Comparison of ENCODE assay signal across 20 cellular contexts in the genomic region with DNA sequence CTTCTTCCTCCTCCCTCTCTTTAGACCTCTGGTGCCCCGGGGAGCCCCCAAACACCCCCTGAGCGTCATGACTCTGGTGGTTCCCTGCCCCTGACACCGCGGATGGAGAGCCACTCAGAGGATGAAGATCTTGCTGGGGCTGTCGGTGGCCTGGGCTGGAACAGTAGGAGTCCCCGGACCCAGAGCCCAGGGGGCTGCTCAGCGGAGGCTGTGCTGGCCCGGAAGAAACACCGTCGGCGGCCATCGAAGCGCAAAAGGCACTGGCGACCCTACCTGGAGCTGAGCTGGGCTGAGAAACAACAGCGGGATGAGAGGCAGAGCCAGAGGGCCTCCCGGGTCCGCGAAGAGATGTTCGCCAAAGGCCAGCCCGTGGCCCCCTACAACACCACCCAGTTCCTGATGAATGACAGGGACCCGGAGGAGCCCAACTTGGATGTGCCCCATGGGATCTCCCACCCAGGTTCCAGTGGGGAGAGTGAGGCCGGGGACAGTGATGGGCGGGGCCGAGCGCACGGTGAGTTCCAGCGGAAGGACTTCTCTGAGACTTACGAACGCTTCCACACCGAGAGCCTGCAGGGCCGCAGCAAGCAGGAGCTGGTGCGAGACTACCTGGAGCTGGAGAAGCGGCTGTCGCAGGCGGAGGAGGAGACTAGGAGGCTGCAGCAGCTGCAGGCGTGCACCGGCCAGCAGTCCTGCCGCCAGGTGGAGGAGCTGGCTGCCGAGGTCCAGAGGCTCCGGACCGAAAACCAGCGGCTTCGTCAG. TPM values are rescaled to one million over a fixed set of nuclear protein-coding genes. Genes with fewer than 3 reads are reported as not detected.
DNase-seq lines count a peak whose midpoint lies in the region; ATAC-seq, FAIRE-seq and TF ChIP-seq lines count a peak whose summit lies in the region.
"Had no signal": no experiment of that assay in that cellular context is flagged by ENCODE, and none has a peak within 500 bp of the region (broad histone marks: within the 10 kb centered on the region; RNA-seq: fewer than 3 reads in every experiment).

No MANE protein-coding gene starts in this region.

- ATAC-seq in HepG2 (no peak), right lobe of liver (no peak), HG03108 (IDR thresholded peaks at IDR 0.05; ENCODE audit: unreplicated experiment) (no peak)
- ATAC-seq: activated T-cell treated with anti-CD3 and anti-CD28 coated beads, Interleukin-2, amount 50 U/mL, for 4 hours; body of pancreas; heart right ventricle had no signal

- no peaks in the 10 kb centered on the region for H3K36me3 Mint-ChIP-seq in immature natural killer cell
- H3K36me3 Mint-ChIP-seq: activated CD4-positive, alpha-beta memory T cell treated with anti-CD3 and anti-CD28 coated beads for 36 hours; naive B cell had no signal

- H3K27me3 ChIP-seq in HepG2 (ENCODE audit: control insufficient read depth in 1 of 2, insufficient read depth in 2 of 2, low read length in 2 of 2) (no peaks in the 10 kb centered on the region), right lobe of liver (no peaks in the 10 kb centered on the region)
- H3K27me3 ChIP-seq: body of pancreas, heart right ventricle had no signal

- H3K4me3 Mint-ChIP-seq in immature natural killer cell, result no peak overlapping the region
- H3K4me3 Mint-ChIP-seq: activated CD4-positive, alpha-beta memory T cell treated with anti-CD3 and anti-CD28 coated beads for 36 hours; activated naive CD8-positive, alpha-beta T cell; activated T-cell treated with anti-CD3 and anti-CD28 coated beads, Interleukin-2, amount 50 U/mL, for 4 hours; IgD-negative memory B cell; type B pancreatic cell had no signal

- H3K9me3 ChIP-seq in HepG2 (ENCODE audit: low read length), result no peaks in the 10 kb centered on the region
- no peaks in the 10 kb centered on the region for H3K9me3 ChIP-seq in right lobe of liver
- H3K9me3 ChIP-seq: body of pancreas, heart right ventricle had no signal

- POLR2A ChIA-PET in HepG2 (lab: Yijun Ruan, JAX), result interaction anchor here (0.7 to 24.3 kb wide), 3 partner anchors 14 to 32 kb away, joined by 3 to 2487 read pairs (median 7); a partner anchor contains a TSS

- H3K4me3 ChIP-seq in HepG2 (replicated peaks in 1 of 3; ENCODE audit: insufficient read depth in 1 of 3, low read depth in 2 of 3, low read length in 3 of 3), result no peak overlapping the region
- no peak overlapping the region for H3K4me3 ChIP-seq in right lobe of liver
- H3K4me3 ChIP-seq: body of pancreas, heart right ventricle had no signal

- CTCF ChIA-PET in HepG2 (lab: Yijun Ruan, JAX; ENCODE audit: low intra/inter-chr PET ratio, low total read pairs), result no interaction called here

- H3K4me2 ChIP-seq in HepG2 (ENCODE audit: low read depth, low read length), result no peak overlapping the region

- 97% methylated on average over 43 of the region's 43 CpGs for WGBS in HepG2 (ENCODE audit: low lambda C conversion rate)
- WGBS in right lobe of liver (ENCODE audit: insufficient coverage, low coverage, low lambda C conversion rate, missing lambda C conversion rate), result 92% methylated on average over 14 of the region's 43 CpGs

- H3K27ac Mint-ChIP-seq in immature natural killer cell, result peak overlapping the region in 5 of 6 donors; percentile 21 to 97 (median 77)
- H3K27ac Mint-ChIP-seq: activated CD4-positive, alpha-beta memory T cell treated with anti-CD3 and anti-CD28 coated beads for 36 hours; activated naive CD8-positive, alpha-beta T cell; type B pancreatic cell had no signal

- no peak overlapping the region for H2AFZ ChIP-seq in HepG2 (ENCODE audit: low read length)

- no peaks in the 10 kb centered on the region for H4K20me1 ChIP-seq in HepG2 (ENCODE audit: insufficient read depth, low read length)

- in situ Hi-C loops in HepG2 (cut with HindIII; ENCODE audit: extremely low pct_ligation_motif_present, low pct_unique_long_range_greater_than_20kb), result no loop called here

- peak overlapping the region; percentile 10 for H3K27ac ChIP-seq in HepG2 (ENCODE audit: extremely low read length, insufficient read depth, low read length)
- no peak overlapping the region for H3K27ac ChIP-seq in right lobe of liver
- H3K27ac ChIP-seq: C4-2B had no signal

- H3K79me2 ChIP-seq in HepG2 (ENCODE audit: insufficient read depth, low read length), result peaks cover 4% of the 10 kb centered on the region

- intact Hi-C loops in HepG2 (cut with micrococcal nuclease; ENCODE audit: unreplicated experiment), result no loop called here
- intact Hi-C loops in right lobe of liver (cut with DNase I), result no loop called here

- no peak for FAIRE-seq in HepG2 (lab: Jason Lieb, UNC)
- FAIRE-seq: A204.1, keratinocyte had no signal

- H3K9ac ChIP-seq in HepG2 (ENCODE audit: insufficient read depth, low read depth, low read length), result no peak overlapping the region

- TF ChIP-seq EP300 in HepG2 (IDR thresholded peaks at IDR 0.05; ENCODE audit: low read depth in 2 of 2, low read length in 2 of 2) (no peak), HepG2 (CRISPR knock-in tag; IDR thresholded peaks at IDR 0.05; ENCODE audit: borderline replicate concordance) (no peak)

- DNase-seq in HepG2 (ENCODE audit: low spot score), result no peak
- DNase-seq in right lobe of liver, result no peak
- no peak for DNase-seq in immature natural killer cell
- no peak for DNase-seq in HCEC 1CT
- no peak for DNase-seq in NCI-H1436 (lab: John Stamatoyannopoulos, UW)
- DNase-seq: activated CD4-positive, alpha-beta memory T cell treated with anti-CD3 and anti-CD28 coated beads for 36 hours; activated T-cell treated with anti-CD3 and anti-CD28 coated beads, Interleukin-2, amount 50 U/mL, for 4 hours; body of pancreas; heart right ventricle; naive B cell; NCI-H1694 treated with DMSO at 0.1 percent for 48 hours; stimulated activated CD4-positive, alpha-beta T cell treated with anti-CD3 and anti-CD28 coated beads, Interleukin-12 subunit alpha, Interleukin-12 subunit beta, amount 100 ng/mL, for 4 hours; SW 1271 had no signal

- peaks cover 58% of the 10 kb centered on the region for H3K4me1 ChIP-seq in HepG2 (ENCODE audit: insufficient read depth, low read length)
- H3K4me1 ChIP-seq in right lobe of liver, result peaks cover 0 to 35% (median 9%) of the 10 kb centered on the region in 4 donors

- no TSS peak for BruUV-seq in HepG2 (replicated peaks; lab: Mats Ljungman, UMichigan)

- H3K27me3 Mint-ChIP-seq in immature natural killer cell (ENCODE audit: low read depth in 3 of 3), result peaks cover 3 to 8% (median 6%) of the 10 kb centered on the region in 3 donors
- H3K27me3 Mint-ChIP-seq: activated CD4-positive, alpha-beta memory T cell treated with anti-CD3 and anti-CD28 coated beads for 36 hours; activated naive CD8-positive, alpha-beta T cell; IgD-negative memory B cell; naive B cell; type B pancreatic cell had no signal

- no peak for TF ChIP-seq CTCF in HepG2 (CRISPR knock-in tag; IDR thresholded peaks at IDR 0.05)
- TF ChIP-seq CTCF in right lobe of liver (IDR thresholded peaks at IDR 0.05), result no peak

- peaks cover 28 to 39% of the 10 kb centered on the region in 2 donors for H3K4me1 Mint-ChIP-seq in immature natural killer cell

- no peaks in the 10 kb centered on the region for H3K9me3 Mint-ChIP-seq in immature natural killer cell
- H3K9me3 Mint-ChIP-seq: activated CD4-positive, alpha-beta memory T cell treated with anti-CD3 and anti-CD28 coated beads for 36 hours; activated T-cell treated with anti-CD3 and anti-CD28 coated beads, Interleukin-2, amount 50 U/mL, for 4 hours; IgD-negative memory B cell; naive B cell; type B pancreatic cell had no signal

- TF ChIP-seq POLR2A in HepG2 (IDR thresholded peaks at IDR 0.05; ENCODE audit: insufficient read depth in 1 of 2, low read depth in 2 of 2, low read length in 2 of 2), result no peak
- no peak for TF ChIP-seq POLR2A in right lobe of liver (IDR thresholded peaks at IDR 0.05)

- H3K36me3 ChIP-seq in HepG2 (replicated peaks in 1 of 2; ENCODE audit: control insufficient read depth in 1 of 2, insufficient read depth in 2 of 2, low read length in 2 of 2) (peaks cover 15 to 29% of the 10 kb centered on the region in 2 experiments), right lobe of liver (peaks cover 0 to 3% (median 0%) of the 10 kb centered on the region in 4 donors)

- TF ChIP-seq RAD21 in HepG2 (CRISPR knock-in tag; IDR thresholded peaks at IDR 0.05), result no peak

RNA-seq across cellular contexts. Expression of a gene that starts 7.5 kb away (rescaled TPM):
- total RNA-seq in HepG2 (2016; rRNA removed; fragmentation: Illumina TruSeq; extraction: Trizol) (27.1 and 30.8 TPM in 2 replicates), right lobe of liver (10 to 100 TPM in 1 of 6 experiments, 1 to 10 TPM in 5; 2.6 to 13.5 (median 5.4) TPM)
- total RNA-seq in HepG2 (2016; cell fraction: cytosol; rRNA removed; fragmentation: Illumina TruSeq; extraction: Trizol; ENCODE audit: low read depth), result 22.3 and 23.3 TPM in 2 replicates
- total RNA-seq in HepG2 (2016; cell fraction: insoluble cytoplasmic fraction; rRNA removed; fragmentation: Illumina TruSeq; extraction: Trizol), result 26.7 and 27.9 TPM in 2 replicates
- total RNA-seq in HepG2 (2016; cell fraction: membrane; rRNA removed; fragmentation: Illumina TruSeq; extraction: Trizol), result 25.8 and 28.7 TPM in 2 replicates
- 13.7 and 16.4 TPM in 2 replicates for total RNA-seq in HepG2 (2016; cell fraction: nucleus; rRNA removed; fragmentation: Illumina TruSeq; extraction: Trizol)
- polyA plus RNA-seq in HepG2 (2011; rRNA removed) (31.8 and 32.4 TPM in 2 replicates), immature natural killer cell (1 to 10 TPM; 1.9 to 7.4 (median 5.6) TPM)
- 32.2 and 44.9 TPM in 2 replicates for polyA plus RNA-seq in HepG2 (2011; cell fraction: cytosol; rRNA removed)
- polyA plus RNA-seq in HepG2 (2011; cell fraction: nucleus; rRNA removed), result 22.5 and 27.3 TPM in 2 replicates
- 22.2 and 24.9 TPM in 2 replicates for polyA plus RNA-seq in HepG2 (2012)
- polyA plus RNA-seq in HepG2 (2016; cell fraction: cytosol; fragmentation: Illumina TruSeq; extraction: Trizol; ENCODE audit: low read depth), result 14.6 and 18.5 TPM in 2 replicates
- 35.4 and 36.8 TPM in 2 replicates for polyA plus RNA-seq in HepG2 (2016; cell fraction: insoluble cytoplasmic fraction; fragmentation: Illumina TruSeq; extraction: Trizol; ENCODE audit: low read depth)
- polyA plus RNA-seq in HepG2 (2016; cell fraction: membrane; fragmentation: Illumina TruSeq; extraction: Trizol; ENCODE audit: low read depth), result 19.7 and 26.6 TPM in 2 replicates
- polyA plus RNA-seq in HepG2 (2016; cell fraction: nucleus; fragmentation: Illumina TruSeq; extraction: Trizol; ENCODE audit: insufficient read depth, low read depth), result 36.3 and 37.9 TPM in 2 replicates
- 9.1 and 26.8 TPM in 2 replicates for polyA minus RNA-seq in HepG2 (2011; rRNA and poly(A)+ RNA removed; ENCODE audit: low replicate concordance)
- polyA minus RNA-seq in HepG2 (2011; cell fraction: cytosol; rRNA and poly(A)+ RNA removed), result 17.8 and 20.5 TPM in 2 replicates
- 12.4 and 13.2 TPM in 2 replicates for polyA minus RNA-seq in HepG2 (2011; cell fraction: nucleus; rRNA and poly(A)+ RNA removed)

RNA-seq across cellular contexts. Expression of a gene that starts 20.9 kb away (rescaled TPM):
- total RNA-seq in HepG2 (2016; rRNA removed; fragmentation: Illumina TruSeq; extraction: Trizol) (10.5 and 14.8 TPM in 2 replicates), right lobe of liver (10 to 100 TPM; 14.0 to 27.1 (median 19.6) TPM)
- 2.7 and 3.3 TPM in 2 replicates for total RNA-seq in HepG2 (2016; cell fraction: cytosol; rRNA removed; fragmentation: Illumina TruSeq; extraction: Trizol; ENCODE audit: low read depth)
- total RNA-seq in HepG2 (2016; cell fraction: insoluble cytoplasmic fraction; rRNA removed; fragmentation: Illumina TruSeq; extraction: Trizol), result 11.7 and 13.0 TPM in 2 replicates
- 8.9 and 9.5 TPM in 2 replicates for total RNA-seq in HepG2 (2016; cell fraction: membrane; rRNA removed; fragmentation: Illumina TruSeq; extraction: Trizol)
- total RNA-seq in HepG2 (2016; cell fraction: nucleus; rRNA removed; fragmentation: Illumina TruSeq; extraction: Trizol), result 13.8 and 14.0 TPM in 2 replicates
- polyA plus RNA-seq in HepG2 (2011; rRNA removed) (16.3 and 16.6 TPM in 2 replicates), immature natural killer cell (1 to 10 TPM; 1.1 to 7.2 (median 3.0) TPM)
- polyA plus RNA-seq in HepG2 (2011; cell fraction: cytosol; rRNA removed), result 13.7 and 14.0 TPM in 2 replicates
- 34.1 and 37.3 TPM in 2 replicates for polyA plus RNA-seq in HepG2 (2011; cell fraction: nucleus; rRNA removed)
- polyA plus RNA-seq in HepG2 (2012), result 17.5 and 20.8 TPM in 2 replicates
- 2.7 and 3.3 TPM in 2 replicates for polyA plus RNA-seq in HepG2 (2016; cell fraction: cytosol; fragmentation: Illumina TruSeq; extraction: Trizol; ENCODE audit: low read depth)
- 36.1 and 41.5 TPM in 2 replicates for polyA plus RNA-seq in HepG2 (2016; cell fraction: insoluble cytoplasmic fraction; fragmentation: Illumina TruSeq; extraction: Trizol; ENCODE audit: low read depth)
- polyA plus RNA-seq in HepG2 (2016; cell fraction: membrane; fragmentation: Illumina TruSeq; extraction: Trizol; ENCODE audit: low read depth), result 10.3 and 12.9 TPM in 2 replicates
- polyA plus RNA-seq in HepG2 (2016; cell fraction: nucleus; fragmentation: Illumina TruSeq; extraction: Trizol; ENCODE audit: insufficient read depth, low read depth), result 51.0 and 51.8 TPM in 2 replicates
- polyA minus RNA-seq in HepG2 (2011; rRNA and poly(A)+ RNA removed; ENCODE audit: low replicate concordance), result 8.8 and 11.0 TPM in 2 replicates
- polyA minus RNA-seq in HepG2 (2011; cell fraction: cytosol; rRNA and poly(A)+ RNA removed), result 10.7 and 11.5 TPM in 2 replicates
- 17.1 and 27.5 TPM in 2 replicates for polyA minus RNA-seq in HepG2 (2011; cell fraction: nucleus; rRNA and poly(A)+ RNA removed)

RNA-seq across cellular contexts. Expression of a gene that starts 33.7 kb away (rescaled TPM):
- total RNA-seq in HepG2 (2016; rRNA removed; fragmentation: Illumina TruSeq; extraction: Trizol) (8.8 and 16.1 TPM in 2 replicates), right lobe of liver (10 to 100 TPM; 24.0 to 78.9 (median 56.9) TPM)
- 8.0 and 13.0 TPM in 2 replicates for total RNA-seq in HepG2 (2016; cell fraction: cytosol; rRNA removed; fragmentation: Illumina TruSeq; extraction: Trizol; ENCODE audit: low read depth)
- total RNA-seq in HepG2 (2016; cell fraction: insoluble cytoplasmic fraction; rRNA removed; fragmentation: Illumina TruSeq; extraction: Trizol), result 9.5 and 14.6 TPM in 2 replicates
- total RNA-seq in HepG2 (2016; cell fraction: membrane; rRNA removed; fragmentation: Illumina TruSeq; extraction: Trizol), result 12.4 and 18.3 TPM in 2 replicates
- total RNA-seq in HepG2 (2016; cell fraction: nucleus; rRNA removed; fragmentation: Illumina TruSeq; extraction: Trizol), result 15.2 and 17.1 TPM in 2 replicates
- polyA plus RNA-seq in HepG2 (2011; rRNA removed) (26.9 and 34.1 TPM in 2 replicates), immature natural killer cell (10 to 100 TPM in 2 of 3 donors, 1 to 10 TPM in 1; 7.9 to 11.2 (median 10.4) TPM)
- polyA plus RNA-seq in HepG2 (2011; cell fraction: cytosol; rRNA removed), result 12.2 and 17.4 TPM in 2 replicates
- polyA plus RNA-seq in HepG2 (2011; cell fraction: nucleus; rRNA removed), result 71.5 and 77.5 TPM in 2 replicates
- 16.9 and 20.5 TPM in 2 replicates for polyA plus RNA-seq in HepG2 (2012)
- polyA plus RNA-seq in HepG2 (2016; cell fraction: cytosol; fragmentation: Illumina TruSeq; extraction: Trizol; ENCODE audit: low read depth), result 9.2 and 14.3 TPM in 2 replicates
- polyA plus RNA-seq in HepG2 (2016; cell fraction: insoluble cytoplasmic fraction; fragmentation: Illumina TruSeq; extraction: Trizol; ENCODE audit: low read depth), result 9.9 and 13.7 TPM in 2 replicates
- 10.5 and 15.2 TPM in 2 replicates for polyA plus RNA-seq in HepG2 (2016; cell fraction: membrane; fragmentation: Illumina TruSeq; extraction: Trizol; ENCODE audit: low read depth)
- 36.2 and 39.6 TPM in 2 replicates for polyA plus RNA-seq in HepG2 (2016; cell fraction: nucleus; fragmentation: Illumina TruSeq; extraction: Trizol; ENCODE audit: insufficient read depth, low read depth)
- 6.9 and 21.9 TPM in 2 replicates for polyA minus RNA-seq in HepG2 (2011; rRNA and poly(A)+ RNA removed; ENCODE audit: low replicate concordance)
- polyA minus RNA-seq in HepG2 (2011; cell fraction: cytosol; rRNA and poly(A)+ RNA removed), result 8.3 and 8.4 TPM in 2 replicates
- 26.9 and 36.2 TPM in 2 replicates for polyA minus RNA-seq in HepG2 (2011; cell fraction: nucleus; rRNA and poly(A)+ RNA removed)

RNA-seq across cellular contexts. Expression of a gene that starts 36.9 kb away (rescaled TPM):
- 5.5 and 11.3 TPM in 2 replicates for total RNA-seq in HepG2 (2016; rRNA removed; fragmentation: Illumina TruSeq; extraction: Trizol)
- total RNA-seq in HepG2 (2016; cell fraction: cytosol; rRNA removed; fragmentation: Illumina TruSeq; extraction: Trizol; ENCODE audit: low read depth), result 5.6 and 8.7 TPM in 2 replicates
- 6.2 and 9.4 TPM in 2 replicates for total RNA-seq in HepG2 (2016; cell fraction: insoluble cytoplasmic fraction; rRNA removed; fragmentation: Illumina TruSeq; extraction: Trizol)
- 23.5 and 28.9 TPM in 2 replicates for total RNA-seq in HepG2 (2016; cell fraction: membrane; rRNA removed; fragmentation: Illumina TruSeq; extraction: Trizol)
- 4.2 and 4.3 TPM in 2 replicates for total RNA-seq in HepG2 (2016; cell fraction: nucleus; rRNA removed; fragmentation: Illumina TruSeq; extraction: Trizol)
- 39.1 and 46.1 TPM in 2 replicates for polyA plus RNA-seq in HepG2 (2011; rRNA removed)
- 28.6 and 40.9 TPM in 2 replicates for polyA plus RNA-seq in HepG2 (2011; cell fraction: cytosol; rRNA removed)
- 37.4 and 43.6 TPM in 2 replicates for polyA plus RNA-seq in HepG2 (2011; cell fraction: nucleus; rRNA removed)
- polyA plus RNA-seq in HepG2 (2012), result 8.5 and 22.4 TPM in 2 replicates
- 17.4 and 19.5 TPM in 2 replicates for polyA plus RNA-seq in HepG2 (2016; cell fraction: cytosol; fragmentation: Illumina TruSeq; extraction: Trizol; ENCODE audit: low read depth)
- 14.0 and 24.9 TPM in 2 replicates for polyA plus RNA-seq in HepG2 (2016; cell fraction: insoluble cytoplasmic fraction; fragmentation: Illumina TruSeq; extraction: Trizol; ENCODE audit: low read depth)
- polyA plus RNA-seq in HepG2 (2016; cell fraction: membrane; fragmentation: Illumina TruSeq; extraction: Trizol; ENCODE audit: low read depth), result 30.5 and 46.5 TPM in 2 replicates
- 24.9 and 28.4 TPM in 2 replicates for polyA plus RNA-seq in HepG2 (2016; cell fraction: nucleus; fragmentation: Illumina TruSeq; extraction: Trizol; ENCODE audit: insufficient read depth, low read depth)
- 68.8 and 256 TPM in 2 replicates for polyA minus RNA-seq in HepG2 (2011; rRNA and poly(A)+ RNA removed; ENCODE audit: low replicate concordance)
- polyA minus RNA-seq in HepG2 (2011; cell fraction: cytosol; rRNA and poly(A)+ RNA removed), result 26.0 and 39.9 TPM in 2 replicates
- 13.4 and 15.7 TPM in 2 replicates for polyA minus RNA-seq in HepG2 (2011; cell fraction: nucleus; rRNA and poly(A)+ RNA removed)
- total RNA-seq in right lobe of liver, result 10 to 100 TPM in 1 of 6 experiments, 1 to 10 TPM in 5; 2.0 to 26.4 (median 3.0) TPM
- polyA plus RNA-seq in immature natural killer cell, result under 1 TPM in 1 of 3 donors, not detected in 2; 0.75 TPM
- polyA plus RNA-seq: IgD-negative memory B cell had no signal

RNA-seq across cellular contexts. Expression of a gene that starts 52.5 kb away (rescaled TPM):
- total RNA-seq in HepG2 (2016; rRNA removed; fragmentation: Illumina TruSeq; extraction: Trizol) (0.39 and 0.53 TPM in 2 replicates), right lobe of liver (1 to 10 TPM; 3.7 to 10.0 (median 5.1) TPM)
- total RNA-seq in HepG2 (2016; cell fraction: cytosol; rRNA removed; fragmentation: Illumina TruSeq; extraction: Trizol; ENCODE audit: low read depth), result 0.61 TPM in 1 of 2 replicates, not detected in the other
- 0.12 and 0.41 TPM in 2 replicates for total RNA-seq in HepG2 (2016; cell fraction: insoluble cytoplasmic fraction; rRNA removed; fragmentation: Illumina TruSeq; extraction: Trizol)
- 0.48 and 0.74 TPM in 2 replicates for total RNA-seq in HepG2 (2016; cell fraction: membrane; rRNA removed; fragmentation: Illumina TruSeq; extraction: Trizol)
- 0.56 and 0.63 TPM in 2 replicates for total RNA-seq in HepG2 (2016; cell fraction: nucleus; rRNA removed; fragmentation: Illumina TruSeq; extraction: Trizol)
- polyA plus RNA-seq in HepG2 (2011; rRNA removed) (0.70 and 1.1 TPM in 2 replicates), immature natural killer cell (10 to 100 TPM; 17.6 to 66.7 (median 25.3) TPM)
- 0.38 and 0.48 TPM in 2 replicates for polyA plus RNA-seq in HepG2 (2011; cell fraction: cytosol; rRNA removed)
- 4.9 and 6.1 TPM in 2 replicates for polyA plus RNA-seq in HepG2 (2011; cell fraction: nucleus; rRNA removed)
- polyA plus RNA-seq in HepG2 (2012), result 0.78 and 1.2 TPM in 2 replicates
- polyA plus RNA-seq in HepG2 (2016; cell fraction: cytosol; fragmentation: Illumina TruSeq; extraction: Trizol; ENCODE audit: low read depth), result 0.27 TPM in 1 of 2 replicates, not detected in the other
- polyA plus RNA-seq in HepG2 (2016; cell fraction: insoluble cytoplasmic fraction; fragmentation: Illumina TruSeq; extraction: Trizol; ENCODE audit: low read depth), result 0.37 and 0.69 TPM in 2 replicates
- 0.31 and 0.37 TPM in 2 replicates for polyA plus RNA-seq in HepG2 (2016; cell fraction: membrane; fragmentation: Illumina TruSeq; extraction: Trizol; ENCODE audit: low read depth)
- 1.9 and 2.6 TPM in 2 replicates for polyA plus RNA-seq in HepG2 (2016; cell fraction: nucleus; fragmentation: Illumina TruSeq; extraction: Trizol; ENCODE audit: insufficient read depth, low read depth)
- 0.68 and 17.4 TPM in 2 replicates for polyA minus RNA-seq in HepG2 (2011; rRNA and poly(A)+ RNA removed; ENCODE audit: low replicate concordance)
- polyA minus RNA-seq in HepG2 (2011; cell fraction: cytosol; rRNA and poly(A)+ RNA removed), result 0.69 TPM in 1 of 2 replicates, not detected in the other
- polyA minus RNA-seq in HepG2 (2011; cell fraction: nucleus; rRNA and poly(A)+ RNA removed), result 0.77 and 1.4 TPM in 2 replicates
